ENCODE assay signal across 16 cellular contexts in genomic region chr5:32331927-32332274, GRCh38.
"Had no signal": no experiment of that assay in that cellular context is flagged by ENCODE, and none has a peak within 500 bp of the region (broad histone marks: within the 10 kb centered on the region; RNA-seq: fewer than 3 reads in every experiment).

No MANE protein-coding gene starts in this region.

- DNase-seq: activated CD4-positive, alpha-beta T cell treated with anti-CD3 and anti-CD28 coated beads for 1 hour; activated CD4-positive, alpha-beta T cell treated with anti-CD3 and anti-CD28 coated beads, Interleukin-2, amount 50 U/mL, for 48 hours; activated CD8-positive, alpha-beta memory T cell treated with anti-CD3 and anti-CD28 coated beads, Interleukin-2, amount 10 ng/mL, durations not matched to agents 7 days and 5 days; activated effector memory CD4-positive, alpha-beta T cell treated with anti-CD3 and anti-CD28 coated beads, Interleukin-2, amount 50 U/mL, for 16 hours; activated T-cell treated with anti-CD3 and anti-CD28 coated beads, Interleukin-2, amount 50 U/mL, for 4 hours; amygdala; brain microvascular endothelial cell; endodermal cell; foreskin fibroblast; head of caudate nucleus; left ventricle myocardium superior; mesendoderm; posterior cingulate gyrus; spleen; stimulated activated naive CD4-positive, alpha-beta T cell; SW 1271 had no signal

- ATAC-seq: activated CD8-positive, alpha-beta memory T cell treated with anti-CD3 and anti-CD28 coated beads, Interleukin-2, amount 10 ng/mL, durations not matched to agents 7 days and 5 days; activated T-cell treated with anti-CD3 and anti-CD28 coated beads, Interleukin-2, amount 50 U/mL, for 4 hours; left ventricle myocardium superior had no signal

- H3K4me3 ChIP-seq: spleen had no signal

- H3K27me3 ChIP-seq: brain microvascular endothelial cell, spleen had no signal

- H3K36me3 ChIP-seq: brain microvascular endothelial cell, spleen had no signal

- H3K27ac ChIP-seq: brain microvascular endothelial cell, spleen had no signal
